In genomic region chr11:128862913-128863660, GRCh38 we compare ENCODE assay signal across 16 cellular contexts.
DNase-seq lines count a peak whose midpoint lies in the region; ATAC-seq and TF ChIP-seq lines count a peak whose summit lies in the region.
"Had no signal": no experiment of that assay in that cellular context is flagged by ENCODE, and none has a peak within 500 bp of the region (broad histone marks: within the 10 kb centered on the region; RNA-seq: fewer than 3 reads in every experiment).

No MANE protein-coding gene starts in this region.

- H3K4me3 ChIP-seq in fibroblast of pulmonary artery (replicated peaks; ENCODE audit: low read depth, low read length) = no peak overlapping the region
- H3K4me3 ChIP-seq: A549, SK-N-MC, upper lobe of left lung had no signal

- ATAC-seq in SK-N-SH treated with all-trans-retinoic acid at 6 μM for 48 hours = peak; percentile 80
- ATAC-seq in GM21717 (IDR thresholded peaks at IDR 0.05; ENCODE audit: unreplicated experiment) = no peak
- ATAC-seq: A549 had no signal

- TF ChIP-seq CTCF in fibroblast of pulmonary artery (IDR thresholded peaks at IDR 0.05; ENCODE audit: low read length, missing control alignments) = no peak

- peak; percentile 25 for DNase-seq in NCI-H345 (lab: John Stamatoyannopoulos, UW)
- DNase-seq in NCI-H345 treated with DMSO at 0.1 percent for 48 hours (lab: John Stamatoyannopoulos, UW; ENCODE audit: unreplicated experiment) = no peak
- DNase-seq in fibroblast of pulmonary artery (ENCODE audit: low read depth) = peak; percentile 43
- no peak for DNase-seq in CD1c-positive myeloid dendritic cell (ENCODE audit: extremely low spot score)
- no peak for DNase-seq in SW480 (ENCODE audit: low spot score)
- DNase-seq in NCI-H1092 treated with DMSO at 0.1 percent for 48 hours (lab: John Stamatoyannopoulos, UW) = no peak
- DNase-seq: activated T-cell treated with anti-CD3 and anti-CD28 coated beads, Interleukin-2, amount 50 U/mL, for 1 hour; aorta; GF-D8; midbrain; NCI-H187; upper lobe of left lung had no signal

TF ChIP-seq in SK-N-SH treated with all-trans-retinoic acid at 6 μM for 48 hours, 23 proteins besides CTCF, POLR2A, EP300 and RAD21:
- TF ChIP-seq ZNF70 (CRISPR knock-in tag; IDR thresholded peaks at IDR 0.05) = no peak
- no peak for TF ChIP-seq ZNF565 (CRISPR knock-in tag; conservative IDR thresholded peaks at IDR 0.05; ENCODE audit: low read depth)
- TF ChIP-seq, protein P1, sequence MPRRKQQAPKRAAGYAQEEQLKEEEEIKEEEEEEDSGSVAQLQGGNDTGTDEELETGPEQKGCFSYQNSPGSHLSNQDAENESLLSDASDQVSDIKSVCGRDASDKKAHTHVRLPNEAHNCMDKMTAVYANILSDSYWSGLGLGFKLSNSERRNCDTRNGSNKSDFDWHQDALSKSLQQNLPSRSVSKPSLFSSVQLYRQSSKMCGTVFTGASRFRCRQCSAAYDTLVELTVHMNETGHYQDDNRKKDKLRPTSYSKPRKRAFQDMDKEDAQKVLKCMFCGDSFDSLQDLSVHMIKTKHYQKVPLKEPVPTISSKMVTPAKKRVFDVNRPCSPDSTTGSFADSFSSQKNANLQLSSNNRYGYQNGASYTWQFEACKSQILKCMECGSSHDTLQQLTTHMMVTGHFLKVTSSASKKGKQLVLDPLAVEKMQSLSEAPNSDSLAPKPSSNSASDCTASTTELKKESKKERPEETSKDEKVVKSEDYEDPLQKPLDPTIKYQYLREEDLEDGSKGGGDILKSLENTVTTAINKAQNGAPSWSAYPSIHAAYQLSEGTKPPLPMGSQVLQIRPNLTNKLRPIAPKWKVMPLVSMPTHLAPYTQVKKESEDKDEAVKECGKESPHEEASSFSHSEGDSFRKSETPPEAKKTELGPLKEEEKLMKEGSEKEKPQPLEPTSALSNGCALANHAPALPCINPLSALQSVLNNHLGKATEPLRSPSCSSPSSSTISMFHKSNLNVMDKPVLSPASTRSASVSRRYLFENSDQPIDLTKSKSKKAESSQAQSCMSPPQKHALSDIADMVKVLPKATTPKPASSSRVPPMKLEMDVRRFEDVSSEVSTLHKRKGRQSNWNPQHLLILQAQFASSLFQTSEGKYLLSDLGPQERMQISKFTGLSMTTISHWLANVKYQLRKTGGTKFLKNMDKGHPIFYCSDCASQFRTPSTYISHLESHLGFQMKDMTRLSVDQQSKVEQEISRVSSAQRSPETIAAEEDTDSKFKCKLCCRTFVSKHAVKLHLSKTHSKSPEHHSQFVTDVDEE (CRISPR knock-in tag; IDR thresholded peaks at IDR 0.05) = no peak
- no peak for TF ChIP-seq ESRRG (CRISPR knock-in tag; IDR thresholded peaks at IDR 0.05)
- TF ChIP-seq CSDC2 (CRISPR knock-in tag; IDR thresholded peaks at IDR 0.05) = no peak
- TF ChIP-seq, protein P2, sequence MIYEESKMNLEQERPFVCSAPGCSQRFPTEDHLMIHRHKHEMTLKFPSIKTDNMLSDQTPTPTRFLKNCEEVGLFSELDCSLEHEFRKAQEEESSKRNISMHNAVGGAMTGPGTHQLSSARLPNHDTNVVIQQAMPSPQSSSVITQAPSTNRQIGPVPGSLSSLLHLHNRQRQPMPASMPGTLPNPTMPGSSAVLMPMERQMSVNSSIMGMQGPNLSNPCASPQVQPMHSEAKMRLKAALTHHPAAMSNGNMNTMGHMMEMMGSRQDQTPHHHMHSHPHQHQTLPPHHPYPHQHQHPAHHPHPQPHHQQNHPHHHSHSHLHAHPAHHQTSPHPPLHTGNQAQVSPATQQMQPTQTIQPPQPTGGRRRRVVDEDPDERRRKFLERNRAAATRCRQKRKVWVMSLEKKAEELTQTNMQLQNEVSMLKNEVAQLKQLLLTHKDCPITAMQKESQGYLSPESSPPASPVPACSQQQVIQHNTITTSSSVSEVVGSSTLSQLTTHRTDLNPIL (CRISPR knock-in tag; IDR thresholded peaks at IDR 0.05; ENCODE audit: low read depth) = no peak
- no peak for TF ChIP-seq TOX (CRISPR knock-in tag; IDR thresholded peaks at IDR 0.05; ENCODE audit: borderline replicate concordance)
- TF ChIP-seq OSR1 (CRISPR knock-in tag; IDR thresholded peaks at IDR 0.05) = no peak
- no peak for TF ChIP-seq ZFP30 (CRISPR knock-in tag; IDR thresholded peaks at IDR 0.05)
- no peak for TF ChIP-seq PPARA (CRISPR knock-in tag; IDR thresholded peaks at IDR 0.05; ENCODE audit: borderline replicate concordance)
- TF ChIP-seq ZFP3 (CRISPR knock-in tag; IDR thresholded peaks at IDR 0.05) = no peak
- TF ChIP-seq ISL1 (CRISPR knock-in tag; IDR thresholded peaks at IDR 0.05) = no peak
- TF ChIP-seq ZC3H10 (CRISPR knock-in tag; IDR thresholded peaks at IDR 0.05) = no peak
- TF ChIP-seq RARB (CRISPR knock-in tag; IDR thresholded peaks at IDR 0.05) = no peak
- no peak for TF ChIP-seq GLIS3 (CRISPR knock-in tag; IDR thresholded peaks at IDR 0.05)

Comparison
In these comparisons a context has a peak if more than half of its experiments do, and no peak if none do; other contexts are left out.
1. DNase-seq: peak in NCI-H345 (single experiment) and fibroblast of pulmonary artery (single experiment); none in NCI-H345 treated with DMSO at 0.1 percent for 48 hours (single experiment), CD1c-positive myeloid dendritic cell (single experiment), SW480 (single experiment) and NCI-H1092 treated with DMSO at 0.1 percent for 48 hours (single experiment).